In genomic region chr2:36356199-36356989, GRCh38 we compare ENCODE assay signal across 8 cellular contexts. TPM values are rescaled to one million over a fixed set of nuclear protein-coding genes. Genes with fewer than 3 reads are reported as not detected.
A peak's percentile ranks its signal among the peaks of the same experiment; 100 is the strongest.
DNase-seq lines count a peak whose midpoint lies in the region; ATAC-seq and TF ChIP-seq lines count a peak whose summit lies in the region.

No MANE protein-coding gene starts in this region.

- peak overlapping the region in 2 of 7 donors; percentile 25 to 79 for H3K27ac Mint-ChIP-seq in CD4-positive, alpha-beta memory T cell

- peaks cover 0 to 2% (median 0%) of the 10 kb centered on the region in 8 donors for H3K9me3 Mint-ChIP-seq in CD4-positive, alpha-beta memory T cell

- peaks cover 5% of the 10 kb centered on the region for H3K27me3 ChIP-seq in CD4-positive, alpha-beta memory T cell (ENCODE audit: insufficient read depth, low read length)
- H3K27me3 ChIP-seq in thymus (ENCODE audit: control insufficient read depth, insufficient read depth) = peaks cover 45% of the 10 kb centered on the region

- peaks cover 28% of the 10 kb centered on the region for H3K4me1 ChIP-seq in CD4-positive, alpha-beta memory T cell (ENCODE audit: insufficient read depth, low read length)
- peaks cover 11% of the 10 kb centered on the region for H3K4me1 ChIP-seq in thymus (ENCODE audit: control insufficient read depth, insufficient read depth, low read length)

- H3K36me3 Mint-ChIP-seq in CD4-positive, alpha-beta memory T cell = peaks cover 0 to 6% of the 10 kb centered on the region in 2 donors

- intact Hi-C loops in CD4-positive, alpha-beta memory T cell (cut with micrococcal nuclease) = loop anchor here (2.0 to 10.0 kb wide), 4 partner anchors 384 to 610 kb away; partner anchors contain the start of gene STRN

- no peak overlapping the region for H3K27ac ChIP-seq in CD4-positive, alpha-beta memory T cell (ENCODE audit: low read depth, low read length)
- peak overlapping the region; percentile 68 for H3K27ac ChIP-seq in thymus (ENCODE audit: low read depth)

- under 1% methylated on average over 92 of the region's 92 CpGs for WGBS in thymus

- H3K4me1 Mint-ChIP-seq in CD4-positive, alpha-beta memory T cell = peaks cover 24 to 46% (median 33%) of the 10 kb centered on the region in 4 donors

- peak overlapping the region; percentile 74 to 86 (median 80) for H3K4me3 Mint-ChIP-seq in CD4-positive, alpha-beta memory T cell

- H3K27me3 Mint-ChIP-seq in CD4-positive, alpha-beta memory T cell = peaks cover 14 to 17% of the 10 kb centered on the region in 2 donors

- no peak for TF ChIP-seq CTCF in epithelial cell of esophagus (IDR thresholded peaks at IDR 0.05; ENCODE audit: insufficient read depth, low read depth, low read length, missing control alignments)

- ATAC-seq in GM19452 (IDR thresholded peaks at IDR 0.05; ENCODE audit: unreplicated experiment) (peak; percentile 12), HG03565 (IDR thresholded peaks at IDR 0.05; ENCODE audit: unreplicated experiment) (peak; percentile 5)

- POLR2A ChIA-PET in CD4-positive, alpha-beta memory T cell (lab: Charles Lee; ENCODE audit: partially characterized antibody) = no interaction called here

- CTCF ChIA-PET in CD4-positive, alpha-beta memory T cell (lab: Charles Lee; ENCODE audit: partially characterized antibody) = interaction anchor here (0.7 to 0.8 kb wide), 2 partner anchors 333 to 383 kb away, joined by 3 read pairs; no protein-coding TSS in a partner anchor

- H3K9me3 ChIP-seq in CD4-positive, alpha-beta memory T cell (ENCODE audit: control insufficient read depth in 1 of 2, low read length in 2 of 2) = no peaks in the 10 kb centered on the region
- no peaks in the 10 kb centered on the region for H3K9me3 ChIP-seq in thymus (ENCODE audit: control insufficient read depth)

- no peaks in the 10 kb centered on the region for H3K36me3 ChIP-seq in CD4-positive, alpha-beta memory T cell (ENCODE audit: insufficient read depth, low read length)
- H3K36me3 ChIP-seq in thymus (ENCODE audit: control insufficient read depth, insufficient read depth) = no peaks in the 10 kb centered on the region

- peak; percentile 26 to 46 (median 40) for DNase-seq in CD4-positive, alpha-beta memory T cell
- DNase-seq in activated CD4-positive, alpha-beta T cell treated with anti-CD3 and anti-CD28 coated beads, Interleukin-2, amount 50 U/mL, for 4 hours = peak; percentile 6 to 12
- DNase-seq in epithelial cell of esophagus (ENCODE audit: low read depth) (peak; percentile 64), myocyte (ENCODE audit: low read depth) (peak; percentile 50), cerebellar nuclear complex (lab: John Stamatoyannopoulos, UW) (no peak)

- peak overlapping the region; percentile 24 to 36 for H3K4me3 ChIP-seq in CD4-positive, alpha-beta memory T cell (ENCODE audit: low read length in 2 of 2)
- H3K4me3 ChIP-seq in epithelial cell of esophagus (ENCODE audit: low read length) (peak overlapping the region; percentile 77), thymus (ENCODE audit: low read length) (peak overlapping the region; percentile 72)

RNA-seq across cellular contexts. Expression of gene CRIM1, which starts 0.8 kb away (rescaled TPM):
- 10 to 100 TPM in 1 of 2 experiments, 1 to 10 TPM in 1; 6.8 to 12.0 TPM for total RNA-seq in CD4-positive, alpha-beta memory T cell
- under 1 TPM in 1 of 2 donors, not detected in 1; 0.91 TPM for polyA plus RNA-seq in CD4-positive, alpha-beta memory T cell
- total RNA-seq in myocyte = 38.8 and 41.2 TPM in 2 replicates
- polyA plus RNA-seq in myocyte (2012) = 158 TPM
- polyA plus RNA-seq in thymus = 24.3 TPM

Comparison
In these comparisons a context has a peak if more than half of its experiments do, and no peak if none do; other contexts are left out.
1. DNase-seq: peak in CD4-positive, alpha-beta memory T cell (5 of 5), activated CD4-positive, alpha-beta T cell treated with anti-CD3 and anti-CD28 coated beads, Interleukin-2, amount 50 U/mL, for 4 hours (2 of 2), epithelial cell of esophagus (single experiment) and myocyte (single experiment); none in cerebellar nuclear complex (0 of 2).
2. Peak in every context shown above with its lines, with median percentiles within 50 percentile points of each other: H3K4me3 ChIP-seq.